In genomic region chr20:53609501-53610445, GRCh38 we compare ENCODE assay signal across 8 cellular contexts. TPM values are rescaled to one million over a fixed set of nuclear protein-coding genes. Genes with fewer than 3 reads are reported as not detected.
DNase-seq lines count a peak whose midpoint lies in the region; ATAC-seq and TF ChIP-seq lines count a peak whose summit lies in the region.

No MANE protein-coding gene starts in this region.

- intact Hi-C loops in heart left ventricle (cut with DNase I), result loop anchor here in 1 of 10 donors (5.0 kb wide), 1 partner anchor 48 kb away; no protein-coding TSS in a partner anchor
- intact Hi-C loops in cardiac septum (cut with DNase I), result no loop called here
- intact Hi-C loops in aorta (cut with DNase I), result no loop called here

- H3K27ac Mint-ChIP-seq in endodermal cell, result peak overlapping the region; percentile 91

- H3K27me3 ChIP-seq in heart left ventricle (no peaks in the 10 kb centered on the region), endodermal cell (ENCODE audit: control insufficient read depth, insufficient read depth, low read length, poor library complexity, severe bottlenecking) (no peaks in the 10 kb centered on the region), aorta (ENCODE audit: control insufficient read depth in 1 of 2, insufficient read depth in 2 of 2, low read length in 1 of 2) (no peaks in the 10 kb centered on the region)

- H3K9me3 Mint-ChIP-seq in endodermal cell, result no peaks in the 10 kb centered on the region

- ATAC-seq in heart left ventricle (no peak), aorta (ENCODE audit: low FRiP score) (no peak)

- H3K4me3 Mint-ChIP-seq in endodermal cell, result peak overlapping the region; percentile 54

- H3K36me3 ChIP-seq in heart left ventricle (no peaks in the 10 kb centered on the region), endodermal cell (ENCODE audit: control insufficient read depth, insufficient read depth, low read length) (no peaks in the 10 kb centered on the region), aorta (ENCODE audit: control insufficient read depth in 1 of 2, insufficient read depth in 2 of 2, low read length in 1 of 2) (no peaks in the 10 kb centered on the region)

- TF ChIP-seq CTCF in heart left ventricle (IDR thresholded peaks at IDR 0.05) (no peak), endodermal cell (conservative IDR thresholded peaks at IDR 0.05) (no peak)

- no peak for TF ChIP-seq POLR2A in heart left ventricle (IDR thresholded peaks at IDR 0.05)

- H3K27ac ChIP-seq in heart left ventricle, result peak overlapping the region in 10 of 12 donors; percentile 15 to 96 (median 38)
- no peak overlapping the region for H3K27ac ChIP-seq in endodermal cell (ENCODE audit: low read depth, low read length)
- no peak overlapping the region for H3K27ac ChIP-seq in aorta (ENCODE audit: low read depth in 1 of 2, low read length in 2 of 2)

- H3K4me3 ChIP-seq in heart left ventricle (peak overlapping the region in 3 of 12 donors; percentile 28 to 50 (median 33)), endodermal cell (ENCODE audit: low read length) (peak overlapping the region; percentile 36), aorta (ENCODE audit: low read length in 2 of 2) (no peak overlapping the region)

- DNase-seq in heart left ventricle (peak in 4 of 5 donors; percentile 26 to 74 (median 44)), cardiac septum (ENCODE audit: low spot score) (no peak), NCI-H2107 treated with DMSO at 0.1 percent for 48 hours (lab: John Stamatoyannopoulos, UW; ENCODE audit: unreplicated experiment) (peak; percentile 97), endodermal cell (peak; percentile 83), pons (ENCODE audit: low spot score) (peak; percentile 35), aorta (peak; percentile 76 to 78), NCI-H226 (no peak)
- peak; percentile 82 for DNase-seq in activated CD4-positive, alpha-beta T cell treated with anti-CD3 and anti-CD28 coated beads, Interleukin-2, amount 50 U/mL, for 1 hour

- no peaks in the 10 kb centered on the region for H3K27me3 Mint-ChIP-seq in endodermal cell (ENCODE audit: insufficient read depth)

- H3K9ac ChIP-seq in endodermal cell (ENCODE audit: extremely low read depth, low read length, poor library complexity, severe bottlenecking), result no peak overlapping the region

- H3K4me1 ChIP-seq in heart left ventricle (peaks cover 0 to 63% (median 4%) of the 10 kb centered on the region in 12 donors), endodermal cell (ENCODE audit: control insufficient read depth, insufficient read depth, low read length) (peaks cover 6% of the 10 kb centered on the region), aorta (ENCODE audit: control insufficient read depth in 1 of 2, insufficient read depth in 2 of 2, low read length in 2 of 2) (no peaks in the 10 kb centered on the region)

- WGBS in heart left ventricle, 4 donors, result 64 to 73% (median 67%) methylated on average over 15 of the region's 15 CpGs
- WGBS in endodermal cell (ENCODE audit: insufficient coverage in 1 of 2, insufficient read length in 1 of 2), 2 experiments, result 26 to 46% methylated on average over 5 to 12 of the region's 15 CpGs
- 81 to 83% methylated on average over 15 of the region's 15 CpGs for WGBS in aorta, 2 donors

- H3K4me1 Mint-ChIP-seq in endodermal cell, result peaks cover 40% of the 10 kb centered on the region

- no peaks in the 10 kb centered on the region for H3K36me3 Mint-ChIP-seq in endodermal cell (ENCODE audit: low read depth)

- no peaks in the 10 kb centered on the region for H3K9me3 ChIP-seq in heart left ventricle
- no peaks in the 10 kb centered on the region for H3K9me3 ChIP-seq in endodermal cell (ENCODE audit: control insufficient read depth, low read length)
- H3K9me3 ChIP-seq in aorta (ENCODE audit: control insufficient read depth, low read length), result no peaks in the 10 kb centered on the region

RNA-seq across cellular contexts. Expression of gene ZNF217, which starts 16.1 kb away (rescaled TPM):
- total RNA-seq in heart left ventricle (10 to 100 TPM in 2 of 9 donors, 1 to 10 TPM in 7; 5.4 to 24.1 (median 8.6) TPM), cardiac septum (10.7 TPM), endodermal cell (100 to 1,000 TPM; 100 to 123 TPM), aorta (10 to 100 TPM; 26.5 to 30.9 TPM)
- polyA plus RNA-seq in heart left ventricle (1 to 10 TPM; 3.7 to 5.0 TPM), aorta (1 to 10 TPM; 3.4 to 4.0 TPM)
- polyA plus RNA-seq in endodermal cell (2013, experiment 1 of 2), result 45.7 TPM
- 46.1 TPM for polyA plus RNA-seq in endodermal cell (2013, experiment 2 of 2)

Comparison
In these comparisons a context has a peak if more than half of its experiments do, and no peak if none do; other contexts are left out.
1. DNase-seq: peak in heart left ventricle (4 of 5), NCI-H2107 treated with DMSO at 0.1 percent for 48 hours (single experiment), activated CD4-positive, alpha-beta T cell treated with anti-CD3 and anti-CD28 coated beads, Interleukin-2, amount 50 U/mL, for 1 hour (single experiment), endodermal cell (single experiment), pons (single experiment) and aorta (2 of 2); none in cardiac septum (single experiment) and NCI-H226 (single experiment).
2. H3K27ac ChIP-seq: peak in heart left ventricle (10 of 12); none in endodermal cell (single experiment) and aorta (0 of 2).